ENCODE assay signal across 8 cellular contexts in genomic region chr17:39687546-39688474, GRCh38. TPM values are rescaled to one million over a fixed set of nuclear protein-coding genes. Genes with fewer than 3 reads are reported as not detected.
A peak's percentile ranks its signal among the peaks of the same experiment; 100 is the strongest.
DNase-seq lines count a peak whose midpoint lies in the region.

PGAP3 (minus strand) TSS chr17:39688057; CDS start chr17:39688014, 43 bp downstream.

- H3K36me3 ChIP-seq in HAP-1 (replicated peaks), result no peaks in the 10 kb centered on the region
- H3K36me3 ChIP-seq in MG63, result no peaks in the 10 kb centered on the region
- H3K36me3 ChIP-seq in neuron (ENCODE audit: insufficient read depth, low read length), result peaks cover 7% of the 10 kb centered on the region

- H3K27me3 ChIP-seq in HAP-1 (ENCODE audit: low read depth), result no peaks in the 10 kb centered on the region
- no peaks in the 10 kb centered on the region for H3K27me3 ChIP-seq in MG63
- no peaks in the 10 kb centered on the region for H3K27me3 ChIP-seq in neuron (ENCODE audit: insufficient read depth, low read length)

- H2AFZ ChIP-seq in neuron (ENCODE audit: low read depth, low read length), result peak within 1 kb of the TSS; percentile 64

- no peaks in the 10 kb centered on the region for H3K9me3 ChIP-seq in HAP-1
- no peaks in the 10 kb centered on the region for H3K9me3 ChIP-seq in MG63
- no peaks in the 10 kb centered on the region for H3K9me3 ChIP-seq in neuron (ENCODE audit: low read length)

- H3K4me1 ChIP-seq in HAP-1 (peaks cover 6% of the 10 kb centered on the region), neuron (ENCODE audit: insufficient read depth, low read length) (peaks cover 15% of the 10 kb centered on the region)

- DNase-seq in GDM1 (lab: John Stamatoyannopoulos, UW) (peak; percentile 89), HAP-1 (ENCODE audit: low spot score in 2 of 2) (peak; percentile 86 to 94), MG63 (peak; percentile 99), SIG-M5 (lab: John Stamatoyannopoulos, UW) (peak; percentile 56), foreskin melanocyte (peak; percentile 91), stromal cell of bone marrow (ENCODE audit: low read depth) (peak; percentile 82)
- DNase-seq in activated gamma-delta T cell treated with anti-CD3 and anti-CD28 coated beads, Interleukin-2, amount 50 U/mL, for 16 hours (ENCODE audit: low read depth), result peak; percentile 69

- in situ Hi-C loops in HAP-1 (cut with MboI; ENCODE audit: low sequenced_read_pairs), result no loop called here

- peak within 1 kb of the TSS; percentile 57 for H3K4me3 ChIP-seq in HAP-1
- H3K4me3 ChIP-seq in MG63, result peak within 1 kb of the TSS; percentile 69
- peak within 1 kb of the TSS; percentile 93 for H3K4me3 ChIP-seq in neuron (ENCODE audit: low read length)

RNA-seq across cellular contexts. Expression of gene PGAP3, which starts in this region (rescaled TPM):
- 9.5 and 29.2 TPM in 2 replicates for total RNA-seq in MG63 (2014; rRNA removed; shearing (Covaris generic); ENCODE audit: low replicate concordance)

Comparison
In these comparisons a context has a peak if more than half of its experiments do, and no peak if none do; other contexts are left out.
1. Peak in every context shown above with its lines: DNase-seq and H3K4me3 ChIP-seq.